In the genomic region with DNA sequence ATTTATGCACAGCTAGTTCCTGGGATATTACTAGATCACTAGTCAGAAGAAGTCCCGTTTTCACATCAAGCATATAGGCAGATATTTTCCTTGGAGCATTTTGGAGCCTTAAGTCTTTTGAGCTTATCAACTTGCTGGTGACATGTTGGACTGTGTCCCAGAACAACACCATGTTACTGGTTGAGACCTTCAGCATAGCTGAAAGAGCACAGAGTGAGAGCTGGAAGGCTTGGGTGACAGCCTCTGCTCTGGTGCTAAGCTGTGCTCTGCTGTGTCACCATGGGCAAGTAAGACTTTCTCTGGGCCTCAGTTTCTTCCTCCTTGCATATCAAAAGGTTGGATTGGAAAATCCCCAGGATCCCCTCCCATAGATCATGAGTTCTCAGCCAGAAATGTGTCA, we compare ENCODE assay signal across 16 cellular contexts.
"Had no signal": no experiment of that assay in that cellular context is flagged by ENCODE, and none has a peak within 500 bp of the region (broad histone marks: within the 10 kb centered on the region; RNA-seq: fewer than 3 reads in every experiment).

No MANE protein-coding gene starts in this region.

- H3K4me1 ChIP-seq: gastroesophageal sphincter, right lobe of liver, tibial nerve had no signal

- H3K36me3 ChIP-seq: gastroesophageal sphincter, neutrophil, right lobe of liver, tibial nerve had no signal

- H3K27ac ChIP-seq: gastroesophageal sphincter, neutrophil, right lobe of liver, tibial nerve had no signal

- H3K9me3 ChIP-seq: gastroesophageal sphincter, mucosa of descending colon, neutrophil, right lobe of liver, tibial nerve had no signal

- DNase-seq: effector memory CD4-positive, alpha-beta T cell; foreskin fibroblast; glutamatergic neuron; immature natural killer cell; mammary epithelial cell; mucosa of descending colon; naive thymus-derived CD8-positive, alpha-beta T cell; right lobe of liver; stimulated activated CD4-positive, alpha-beta T cell treated with anti-CD3 and anti-CD28 coated beads, Interleukin-4, amount 100 ng/mL, for 1 hour; stimulated activated CD8-positive, alpha-beta memory T cell treated with anti-CD3 and anti-CD28 coated beads, Interleukin-4, amount 100 ng/mL, for 48 hours; stimulated activated naive CD8-positive, alpha-beta T cell treated with anti-CD3 and anti-CD28 coated beads, Interleukin-15, Interleukin-2, amounts not matched to agents 100 U/mL and 50 U/mL, for 24 hours had no signal

- H3K4me3 ChIP-seq: gastroesophageal sphincter, mucosa of descending colon, right lobe of liver, tibial nerve had no signal

- ATAC-seq: esophagus mucosa; gastroesophageal sphincter; mucosa of descending colon; naive thymus-derived CD8-positive, alpha-beta T cell; right lobe of liver; stimulated activated effector memory CD8-positive, alpha-beta T cell treated with anti-CD3 and anti-CD28 coated beads, Interleukin-12 subunit alpha, Interleukin-12 subunit beta, amount 100 ng/mL, for 72 hours; stimulated activated naive CD8-positive, alpha-beta T cell treated with anti-CD3 and anti-CD28 coated beads, Interleukin-15, Interleukin-2, amounts not matched to agents 100 U/mL and 50 U/mL, for 24 hours had no signal

- H3K27me3 ChIP-seq: gastroesophageal sphincter, neutrophil, right lobe of liver, tibial nerve had no signal
